Comparison of ENCODE assay signal across 12 cellular contexts in the genomic region with DNA sequence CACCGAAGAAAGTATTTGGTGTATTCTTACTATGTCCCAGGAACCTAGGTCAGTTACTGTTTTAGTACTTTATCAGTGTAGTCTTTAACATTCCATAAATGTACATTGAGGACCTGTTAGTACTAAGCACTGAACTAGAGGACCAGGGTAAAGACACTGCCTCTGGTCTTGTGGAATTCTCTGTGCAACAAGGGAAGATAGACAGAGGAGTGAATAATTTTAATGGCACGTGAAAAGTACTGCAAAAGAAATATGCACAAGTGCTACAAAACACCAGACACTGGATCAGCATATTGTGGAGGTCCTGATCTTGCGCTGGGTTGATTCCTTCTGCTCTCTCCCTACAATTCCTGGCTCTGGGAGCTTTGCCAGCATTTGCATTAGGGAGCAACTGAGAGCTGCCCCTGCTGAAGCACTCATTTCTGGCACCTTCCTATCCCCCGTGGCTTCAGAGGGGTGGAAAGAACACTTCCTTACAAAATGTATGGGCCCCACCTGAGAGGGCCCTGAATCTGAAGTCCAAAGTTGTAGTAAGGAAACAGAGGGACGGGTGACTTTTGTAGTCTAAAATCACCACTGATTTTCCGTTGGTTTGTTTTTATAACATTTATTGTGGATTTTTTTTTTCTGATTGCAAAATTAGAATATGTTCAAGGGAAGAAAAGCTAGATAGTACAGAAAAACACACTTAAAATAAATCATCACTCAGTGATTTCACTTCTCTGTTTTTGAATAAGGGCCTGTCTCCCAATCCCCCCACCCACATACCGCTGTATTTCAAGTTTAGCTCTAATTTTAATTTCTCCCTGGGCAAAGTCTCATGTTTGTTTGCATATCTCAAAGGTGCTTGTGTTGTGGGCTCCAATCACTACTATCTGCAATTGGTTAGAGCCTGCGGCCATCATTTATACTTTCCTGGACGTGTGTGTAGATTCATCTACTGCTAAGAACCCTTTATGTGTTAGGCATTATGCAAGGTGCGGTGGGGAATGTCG. TPM values are rescaled to one million over a fixed set of nuclear protein-coding genes. Genes with fewer than 3 reads are reported as not detected.
A peak's percentile ranks its signal among the peaks of the same experiment; 100 is the strongest.
DNase-seq lines count a peak whose midpoint lies in the region; ATAC-seq, FAIRE-seq and TF ChIP-seq lines count a peak whose summit lies in the region.
"Had no signal": no experiment of that assay in that cellular context is flagged by ENCODE, and none has a peak within 500 bp of the region (broad histone marks: within the 10 kb centered on the region; RNA-seq: fewer than 3 reads in every experiment).

No MANE protein-coding gene starts in this region.

- no peaks in the 10 kb centered on the region for H4K20me1 ChIP-seq in endothelial cell of umbilical vein (replicated peaks; ENCODE audit: control insufficient read depth, extremely low read depth, insufficient read depth, low read length)

- in situ Hi-C loops in gastrocnemius medialis (cut with MboI; ENCODE audit: low sequenced_read_pairs in 4 of 4), result loop anchor here in 1 of 4 donors (25.0 kb wide), 1 partner anchor 375 kb away; a partner anchor contains a TSS

- CTCF ChIA-PET in endothelial cell of umbilical vein (lab: Charles Lee), result interaction anchor here (1.0 to 4.4 kb wide), 5 partner anchors 11 to 56 kb away, joined by 3 to 17 read pairs (median 13); no protein-coding TSS in a partner anchor

- H3K79me2 ChIP-seq in endothelial cell of umbilical vein (ENCODE audit: control insufficient read depth, insufficient read depth, low read length), result peaks cover 83% of the 10 kb centered on the region

- TF ChIP-seq CTCF in endothelial cell of umbilical vein (IDR thresholded peaks at IDR 0.05; ENCODE audit: extremely low read depth in 1 of 2, insufficient read depth in 1 of 2, low read depth in 1 of 2, low read length in 2 of 2) (no peak), gastrocnemius medialis (IDR thresholded peaks at IDR 0.05 in 4 of 5, conservative IDR thresholded peaks at IDR 0.05 in 1 of 5) (no peak)

- no peak overlapping the region for H3K27ac ChIP-seq in endothelial cell of umbilical vein (ENCODE audit: insufficient read depth, low read depth, low read length)
- peak overlapping the region; percentile 95 to 98 (median 98) for H3K27ac ChIP-seq in gastrocnemius medialis

- H3K9me3 ChIP-seq in endothelial cell of umbilical vein (replicated peaks; ENCODE audit: control insufficient read depth, insufficient read depth, low read length) (no peaks in the 10 kb centered on the region), gastrocnemius medialis (no peaks in the 10 kb centered on the region)

- no peak overlapping the region for H3K4me3 ChIP-seq in endothelial cell of umbilical vein (replicated peaks in 1 of 3; ENCODE audit: insufficient read depth in 1 of 3, low read depth in 1 of 3, low read length in 3 of 3)
- H3K4me3 ChIP-seq in gastrocnemius medialis, result peak overlapping the region in 3 of 4 donors; percentile 24 to 76 (median 73)

- FAIRE-seq in GM12892 (lab: Jason Lieb, UNC) (peak; percentile 83), endothelial cell of umbilical vein (lab: Jason Lieb, UNC) (no peak)
- FAIRE-seq: frontal cortex had no signal

- DNase-seq in GM12892 (ENCODE audit: insufficient read length), result no peak
- peak; percentile 73 for DNase-seq in NCI-H128 (lab: John Stamatoyannopoulos, UW; ENCODE audit: unreplicated experiment)
- peak; percentile 50 for DNase-seq in endothelial cell of umbilical vein (ENCODE audit: low read depth, low spot score)
- no peak for DNase-seq in gastrocnemius medialis
- DNase-seq in NCI-H187 (lab: John Stamatoyannopoulos, UW), result no peak
- DNase-seq in erythroblast (lab: John Stamatoyannopoulos, UW), result no peak
- DNase-seq: dermis blood vessel endothelial cell, H7, NCI-H187 treated with DMSO at 0.1 percent for 48 hours had no signal

- H2AFZ ChIP-seq in endothelial cell of umbilical vein (ENCODE audit: low read depth, low read length), result no peak overlapping the region

- POLR2A ChIA-PET in endothelial cell of umbilical vein (lab: Charles Lee), result interaction anchor here (2.4 kb wide), 1 partner anchor 11 kb away, joined by 7 read pairs; no protein-coding TSS in a partner anchor

- no peaks in the 10 kb centered on the region for H3K9me1 ChIP-seq in endothelial cell of umbilical vein (replicated peaks; ENCODE audit: control insufficient read depth, extremely low read depth, insufficient read depth, low read length)

- no peak overlapping the region for H3K9ac ChIP-seq in endothelial cell of umbilical vein (replicated peaks; ENCODE audit: extremely low read depth, insufficient read depth, low read length)

- peaks cover 12 to 13% of the 10 kb centered on the region in 2 experiments for H3K36me3 ChIP-seq in endothelial cell of umbilical vein (ENCODE audit: control insufficient read depth in 2 of 2, extremely low read depth in 1 of 2, insufficient read depth in 2 of 2, low read length in 2 of 2)
- peaks cover 0 to 26% of the 10 kb centered on the region in 2 donors for H3K36me3 ChIP-seq in gastrocnemius medialis

- intact Hi-C loops in endothelial cell of umbilical vein (cut with micrococcal nuclease) (no loop called here), gastrocnemius medialis (cut with DNase I; ENCODE audit: low total_unique reads) (loop anchor here (10.0 kb wide), 1 partner anchor 382 kb away; no protein-coding TSS in a partner anchor)

- H3K4me2 ChIP-seq in endothelial cell of umbilical vein (ENCODE audit: insufficient read depth, low read length), result peak overlapping the region; percentile 20

- H3K27me3 ChIP-seq in endothelial cell of umbilical vein (ENCODE audit: control insufficient read depth in 2 of 2, insufficient read depth in 2 of 2, low read length in 2 of 2) (no peaks in the 10 kb centered on the region), gastrocnemius medialis (no peaks in the 10 kb centered on the region)

- no peak for TF ChIP-seq POLR2A in GM12892 (IDR thresholded peaks at IDR 0.05; ENCODE audit: low read depth, low read length)
- TF ChIP-seq POLR2A in endothelial cell of umbilical vein (IDR thresholded peaks at IDR 0.05; ENCODE audit: low read depth, low read length), result no peak
- TF ChIP-seq POLR2A in gastrocnemius medialis (IDR thresholded peaks at IDR 0.05), result no peak
- TF ChIP-seq POLR2A in erythroblast (IDR thresholded peaks at IDR 0.05; ENCODE audit: low read length), result no peak

- ATAC-seq in gastrocnemius medialis, result no peak
- ATAC-seq in GM19455 (IDR thresholded peaks at IDR 0.05; ENCODE audit: unreplicated experiment), result no peak
- no peak for ATAC-seq in HG03108 (IDR thresholded peaks at IDR 0.05; ENCODE audit: unreplicated experiment)

- dilution Hi-C loops in endothelial cell of umbilical vein (cut with MboI; ENCODE audit: extremely low pct_ligation_motif_present, low sequenced_read_pairs), result no loop called here

- peaks cover 64% of the 10 kb centered on the region for H3K4me1 ChIP-seq in endothelial cell of umbilical vein (ENCODE audit: control insufficient read depth, extremely low read depth, insufficient read depth, low read length)
- H3K4me1 ChIP-seq in gastrocnemius medialis, result peaks cover 38 to 43% of the 10 kb centered on the region in 2 donors

- no TSS peak for BruUV-seq in endothelial cell of umbilical vein (replicated peaks; lab: Mats Ljungman, UMichigan)

TF ChIP-seq in endothelial cell of umbilical vein, 7 proteins besides CTCF, POLR2A, EP300 and RAD21:
- TF ChIP-seq POLR2AphosphoS5 (IDR thresholded peaks at IDR 0.05; ENCODE audit: insufficient read depth, low read depth, low read length), result no peak
- TF ChIP-seq FOS (IDR thresholded peaks at IDR 0.05; ENCODE audit: borderline replicate concordance, insufficient read depth, low read length), result no peak
- no peak for TF ChIP-seq JUN (IDR thresholded peaks at IDR 0.05; ENCODE audit: borderline replicate concordance, insufficient read depth, insufficient read length, low read depth)
- TF ChIP-seq GATA2 (IDR thresholded peaks at IDR 0.05; ENCODE audit: insufficient read depth, insufficient read length, low read depth, low read length), result no peak
- TF ChIP-seq, protein P1, sequence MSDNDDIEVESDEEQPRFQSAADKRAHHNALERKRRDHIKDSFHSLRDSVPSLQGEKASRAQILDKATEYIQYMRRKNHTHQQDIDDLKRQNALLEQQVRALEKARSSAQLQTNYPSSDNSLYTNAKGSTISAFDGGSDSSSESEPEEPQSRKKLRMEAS (IDR thresholded peaks at IDR 0.05; ENCODE audit: insufficient read depth, insufficient read length), result no peak
- TF ChIP-seq MYC (IDR thresholded peaks at IDR 0.05; ENCODE audit: low read depth, low read length), result no peak
- no peak for TF ChIP-seq EZH2 (IDR thresholded peaks at IDR 0.05; ENCODE audit: borderline replicate concordance, low read depth, low read length, severe bottlenecking)

RNA-seq across cellular contexts. Expression of a gene that starts 4.9 kb away (rescaled TPM):
- polyA plus RNA-seq in GM12892 (2012; ENCODE audit: missing spikeins), result 29.0 TPM
- total RNA-seq in endothelial cell of umbilical vein (127 and 135 TPM in 2 replicates), gastrocnemius medialis (100 to 1,000 TPM in 2 of 4 donors, 10 to 100 TPM in 2; 72.9 to 153 (median 100) TPM)
- 167 and 174 TPM in 2 replicates for polyA plus RNA-seq in endothelial cell of umbilical vein
- polyA plus RNA-seq in endothelial cell of umbilical vein (2011; cell fraction: cytosol; rRNA removed), result 167 and 187 TPM in 2 replicates
- polyA plus RNA-seq in endothelial cell of umbilical vein (2011; cell fraction: nucleus; rRNA removed), result 71.4 and 78.6 TPM in 2 replicates
- 153 and 185 TPM in 2 replicates for polyA plus RNA-seq in endothelial cell of umbilical vein (2012)
- polyA minus RNA-seq in endothelial cell of umbilical vein, result 66.6 and 89.4 TPM in 2 replicates
- polyA minus RNA-seq in endothelial cell of umbilical vein (2011; cell fraction: cytosol; rRNA and poly(A)+ RNA removed), result 6.9 TPM
- polyA minus RNA-seq in endothelial cell of umbilical vein (2011; cell fraction: nucleus; rRNA and poly(A)+ RNA removed), result 29.8 and 37.1 TPM in 2 replicates

Comparison
In these comparisons a context has a peak if more than half of its experiments do, and no peak if none do; other contexts are left out.
1. DNase-seq: peak in NCI-H128 (single experiment) and endothelial cell of umbilical vein (single experiment); none in GM12892 (single experiment), gastrocnemius medialis (0 of 2), NCI-H187 (0 of 2) and erythroblast (0 of 2).
2. H3K4me3 ChIP-seq: peak in gastrocnemius medialis (3 of 4); none in endothelial cell of umbilical vein (0 of 3).